1 cellular context compared by ENCODE assay signal in the genomic region with DNA sequence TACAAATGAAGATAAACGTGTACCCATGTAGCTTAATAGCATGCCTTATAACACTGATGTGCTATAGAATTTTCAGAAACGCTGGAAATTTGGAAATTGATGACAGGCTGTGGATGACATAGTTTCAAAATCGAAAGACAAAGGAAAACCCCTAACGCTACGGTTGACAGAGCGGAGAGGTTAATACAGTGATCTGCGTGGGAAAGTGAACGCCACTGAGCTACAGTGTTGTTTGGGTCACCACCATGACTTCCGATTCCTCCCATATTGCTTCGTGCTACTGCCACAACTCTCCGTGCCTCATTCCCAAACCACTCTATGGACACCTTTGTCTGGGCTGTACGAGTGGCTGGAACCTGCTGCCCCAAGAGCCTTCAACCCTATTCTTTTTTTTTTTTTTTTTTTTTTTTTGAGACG.
A peak's percentile ranks its signal among the peaks of the same experiment; 100 is the strongest.
TF ChIP-seq lines count a peak whose summit lies in the region.

No MANE protein-coding gene starts in this region.

TF ChIP-seq in GM12878, 131 proteins besides CTCF, POLR2A, EP300 and RAD21 (continued from another document):
- TF ChIP-seq, protein P1, sequence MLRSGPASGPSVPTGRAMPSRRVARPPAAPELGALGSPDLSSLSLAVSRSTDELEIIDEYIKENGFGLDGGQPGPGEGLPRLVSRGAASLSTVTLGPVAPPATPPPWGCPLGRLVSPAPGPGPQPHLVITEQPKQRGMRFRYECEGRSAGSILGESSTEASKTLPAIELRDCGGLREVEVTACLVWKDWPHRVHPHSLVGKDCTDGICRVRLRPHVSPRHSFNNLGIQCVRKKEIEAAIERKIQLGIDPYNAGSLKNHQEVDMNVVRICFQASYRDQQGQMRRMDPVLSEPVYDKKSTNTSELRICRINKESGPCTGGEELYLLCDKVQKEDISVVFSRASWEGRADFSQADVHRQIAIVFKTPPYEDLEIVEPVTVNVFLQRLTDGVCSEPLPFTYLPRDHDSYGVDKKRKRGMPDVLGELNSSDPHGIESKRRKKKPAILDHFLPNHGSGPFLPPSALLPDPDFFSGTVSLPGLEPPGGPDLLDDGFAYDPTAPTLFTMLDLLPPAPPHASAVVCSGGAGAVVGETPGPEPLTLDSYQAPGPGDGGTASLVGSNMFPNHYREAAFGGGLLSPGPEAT (IDR thresholded peaks at IDR 0.05; ENCODE audit: low read depth) = peak; percentile 69; the same call in 1 of the 2 replicates
- TF ChIP-seq, protein P2, sequence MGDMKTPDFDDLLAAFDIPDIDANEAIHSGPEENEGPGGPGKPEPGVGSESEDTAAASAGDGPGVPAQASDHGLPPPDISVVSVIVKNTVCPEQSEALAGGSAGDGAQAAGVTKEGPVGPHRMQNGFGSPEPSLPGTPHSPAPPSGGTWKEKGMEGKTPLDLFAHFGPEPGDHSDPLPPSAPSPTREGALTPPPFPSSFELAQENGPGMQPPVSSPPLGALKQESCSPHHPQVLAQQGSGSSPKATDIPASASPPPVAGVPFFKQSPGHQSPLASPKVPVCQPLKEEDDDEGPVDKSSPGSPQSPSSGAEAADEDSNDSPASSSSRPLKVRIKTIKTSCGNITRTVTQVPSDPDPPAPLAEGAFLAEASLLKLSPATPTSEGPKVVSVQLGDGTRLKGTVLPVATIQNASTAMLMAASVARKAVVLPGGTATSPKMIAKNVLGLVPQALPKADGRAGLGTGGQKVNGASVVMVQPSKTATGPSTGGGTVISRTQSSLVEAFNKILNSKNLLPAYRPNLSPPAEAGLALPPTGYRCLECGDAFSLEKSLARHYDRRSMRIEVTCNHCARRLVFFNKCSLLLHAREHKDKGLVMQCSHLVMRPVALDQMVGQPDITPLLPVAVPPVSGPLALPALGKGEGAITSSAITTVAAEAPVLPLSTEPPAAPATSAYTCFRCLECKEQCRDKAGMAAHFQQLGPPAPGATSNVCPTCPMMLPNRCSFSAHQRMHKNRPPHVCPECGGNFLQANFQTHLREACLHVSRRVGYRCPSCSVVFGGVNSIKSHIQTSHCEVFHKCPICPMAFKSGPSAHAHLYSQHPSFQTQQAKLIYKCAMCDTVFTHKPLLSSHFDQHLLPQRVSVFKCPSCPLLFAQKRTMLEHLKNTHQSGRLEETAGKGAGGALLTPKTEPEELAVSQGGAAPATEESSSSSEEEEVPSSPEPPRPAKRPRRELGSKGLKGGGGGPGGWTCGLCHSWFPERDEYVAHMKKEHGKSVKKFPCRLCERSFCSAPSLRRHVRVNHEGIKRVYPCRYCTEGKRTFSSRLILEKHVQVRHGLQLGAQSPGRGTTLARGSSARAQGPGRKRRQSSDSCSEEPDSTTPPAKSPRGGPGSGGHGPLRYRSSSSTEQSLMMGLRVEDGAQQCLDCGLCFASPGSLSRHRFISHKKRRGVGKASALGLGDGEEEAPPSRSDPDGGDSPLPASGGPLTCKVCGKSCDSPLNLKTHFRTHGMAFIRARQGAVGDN (IDR thresholded peaks at IDR 0.05) = peak; percentile 31; the same call in 1 of the 2 replicates
- peak; percentile 62; the same call in 1 of the 2 replicates for TF ChIP-seq YY1 (IDR thresholded peaks at IDR 0.05; ENCODE audit: low read depth, low read length)
- TF ChIP-seq, protein P3, sequence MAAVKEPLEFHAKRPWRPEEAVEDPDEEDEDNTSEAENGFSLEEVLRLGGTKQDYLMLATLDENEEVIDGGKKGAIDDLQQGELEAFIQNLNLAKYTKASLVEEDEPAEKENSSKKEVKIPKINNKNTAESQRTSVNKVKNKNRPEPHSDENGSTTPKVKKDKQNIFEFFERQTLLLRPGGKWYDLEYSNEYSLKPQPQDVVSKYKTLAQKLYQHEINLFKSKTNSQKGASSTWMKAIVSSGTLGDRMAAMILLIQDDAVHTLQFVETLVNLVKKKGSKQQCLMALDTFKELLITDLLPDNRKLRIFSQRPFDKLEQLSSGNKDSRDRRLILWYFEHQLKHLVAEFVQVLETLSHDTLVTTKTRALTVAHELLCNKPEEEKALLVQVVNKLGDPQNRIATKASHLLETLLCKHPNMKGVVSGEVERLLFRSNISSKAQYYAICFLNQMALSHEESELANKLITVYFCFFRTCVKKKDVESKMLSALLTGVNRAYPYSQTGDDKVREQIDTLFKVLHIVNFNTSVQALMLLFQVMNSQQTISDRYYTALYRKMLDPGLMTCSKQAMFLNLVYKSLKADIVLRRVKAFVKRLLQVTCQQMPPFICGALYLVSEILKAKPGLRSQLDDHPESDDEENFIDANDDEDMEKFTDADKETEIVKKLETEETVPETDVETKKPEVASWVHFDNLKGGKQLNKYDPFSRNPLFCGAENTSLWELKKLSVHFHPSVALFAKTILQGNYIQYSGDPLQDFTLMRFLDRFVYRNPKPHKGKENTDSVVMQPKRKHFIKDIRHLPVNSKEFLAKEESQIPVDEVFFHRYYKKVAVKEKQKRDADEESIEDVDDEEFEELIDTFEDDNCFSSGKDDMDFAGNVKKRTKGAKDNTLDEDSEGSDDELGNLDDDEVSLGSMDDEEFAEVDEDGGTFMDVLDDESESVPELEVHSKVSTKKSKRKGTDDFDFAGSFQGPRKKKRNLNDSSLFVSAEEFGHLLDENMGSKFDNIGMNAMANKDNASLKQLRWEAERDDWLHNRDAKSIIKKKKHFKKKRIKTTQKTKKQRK (IDR thresholded peaks at IDR 0.05; ENCODE audit: low read depth, low read length) = no peak
- TF ChIP-seq ETV6 (conservative IDR thresholded peaks at IDR 0.05 in 1 of 2, IDR thresholded peaks at IDR 0.05 in 1 of 2; ENCODE audit: borderline replicate concordance in 1 of 2, low read depth in 1 of 2) = peak in 1 of 2 experiments; percentile 37; a peak in 1 of 4 replicates
